Comparison of ENCODE assay signal across 1 cellular context in genomic region chr9:16679327-16679821, GRCh38.
TF ChIP-seq lines count a peak whose summit lies in the region.

No MANE protein-coding gene starts in this region.

TF ChIP-seq in WTC11, 78 proteins besides CTCF, POLR2A, EP300 and RAD21 (continued from another document):
- TF ChIP-seq MXD4 (CRISPR knock-in tag; IDR thresholded peaks at IDR 0.05; ENCODE audit: borderline replicate concordance) (no peak), ATF3 (CRISPR knock-in tag; conservative IDR thresholded peaks at IDR 0.05) (no peak), CBFB (CRISPR knock-in tag; IDR thresholded peaks at IDR 0.05; ENCODE audit: low read depth) (no peak), ERG (CRISPR knock-in tag; IDR thresholded peaks at IDR 0.05) (no peak), MYBL2 (CRISPR knock-in tag; IDR thresholded peaks at IDR 0.05) (no peak), ATF1 (CRISPR knock-in tag; IDR thresholded peaks at IDR 0.05) (no peak)
TF ChIP-seq in WTC11: peak in this region for 0.
